Comparison of ENCODE assay signal across 12 cellular contexts in the genomic region with DNA sequence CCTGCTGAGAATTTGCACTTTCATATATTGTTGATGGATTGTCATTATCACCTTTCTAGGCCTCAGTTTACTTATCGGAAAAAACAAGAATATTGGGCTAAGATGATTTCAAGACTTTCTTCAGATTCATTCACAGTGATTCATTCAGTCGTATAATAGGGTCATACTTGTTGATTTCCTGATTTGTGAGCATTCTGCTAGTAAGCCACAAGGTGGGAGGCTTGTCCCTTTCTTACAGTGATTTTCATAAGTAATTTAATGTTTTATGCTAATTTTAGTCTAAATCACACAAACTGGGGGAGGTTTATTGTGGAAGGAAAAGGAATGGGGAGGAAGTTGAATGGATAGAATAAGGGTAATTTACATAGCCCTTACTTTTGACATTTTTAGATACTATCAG.
DNase-seq lines count a peak whose midpoint lies in the region; ATAC-seq and TF ChIP-seq lines count a peak whose summit lies in the region.
"Had no signal": no experiment of that assay in that cellular context is flagged by ENCODE, and none has a peak within 500 bp of the region (broad histone marks: within the 10 kb centered on the region; RNA-seq: fewer than 3 reads in every experiment).

No MANE protein-coding gene starts in this region.

- no peak; the same call in 1 of the 2 replicates for TF ChIP-seq CTCF in AG10803 (conservative IDR thresholded peaks at IDR 0.05; ENCODE audit: low read length)

- H3K4me3 ChIP-seq in AG10803 (ENCODE audit: low read length), result no peak overlapping the region
- H3K4me3 ChIP-seq: BLaER1, PC-9 had no signal

- ATAC-seq in HG02763 (IDR thresholded peaks at IDR 0.05; ENCODE audit: unreplicated experiment), result no peak
- ATAC-seq in HG03460 (IDR thresholded peaks at IDR 0.05; ENCODE audit: unreplicated experiment), result no peak

- peak; percentile 3 for DNase-seq in AG10803 (ENCODE audit: low read depth)
- DNase-seq in HT-29 (ENCODE audit: low spot score), result peak; percentile 59
- DNase-seq in astrocyte of the hippocampus (ENCODE audit: low read depth, low spot score), result peak; percentile 32
- peak; percentile 61 for DNase-seq in iris pigment epithelial cell (ENCODE audit: low read depth)
- DNase-seq in epidermal melanocyte (ENCODE audit: insufficient read length, low spot score), result no peak
- no peak for DNase-seq in COLO668 (lab: John Stamatoyannopoulos, UW; ENCODE audit: unreplicated experiment)
- DNase-seq: activated CD4-positive, alpha-beta memory T cell treated with anti-CD3 and anti-CD28 coated beads for 36 hours; activated effector memory CD4-positive, alpha-beta T cell treated with anti-CD3 and anti-CD28 coated beads, Interleukin-2, amount 50 U/mL, for 16 hours; PC-9 had no signal

Comparison
In these comparisons a context has a peak if more than half of its experiments do, and no peak if none do; other contexts are left out.
1. DNase-seq: peak in AG10803 (single experiment), HT-29 (single experiment), astrocyte of the hippocampus (single experiment) and iris pigment epithelial cell (single experiment); none in epidermal melanocyte (single experiment) and COLO668 (single experiment).